1 cellular context compared by ENCODE assay signal in genomic region chr5:50667079-50667652, GRCh38.
A peak's percentile ranks its signal among the peaks of the same experiment; 100 is the strongest.
TF ChIP-seq lines count a peak whose summit lies in the region.

No MANE protein-coding gene starts in this region.

TF ChIP-seq in HEK293, 187 proteins besides CTCF, POLR2A, EP300 and RAD21 (continued from another document and continues in another):
- TF ChIP-seq ZNF394 (tag by site-specific recombination; IDR thresholded peaks at IDR 0.05; ENCODE audit: borderline replicate concordance) (no peak), ZNF549 (tag by site-specific recombination; IDR thresholded peaks at IDR 0.05) (no peak), ZSCAN30 (tag by site-specific recombination; IDR thresholded peaks at IDR 0.05) (no peak; the same call in 1 of the 2 replicates), PRDM4 (tag by site-specific recombination; IDR thresholded peaks at IDR 0.05) (no peak), KLF7 (tag by site-specific recombination; IDR thresholded peaks at IDR 0.05; ENCODE audit: borderline replicate concordance) (no peak), ZNF529 (tag by site-specific recombination; IDR thresholded peaks at IDR 0.05; ENCODE audit: insufficient replicate concordance) (no peak), ZNF274 (IDR thresholded peaks at IDR 0.05; ENCODE audit: low read length) (no peak), ZNF274 (tag by site-specific recombination; IDR thresholded peaks at IDR 0.05; ENCODE audit: borderline replicate concordance) (no peak), ZNF658 (tag by site-specific recombination; IDR thresholded peaks at IDR 0.05) (no peak), ZNF558 (tag by site-specific recombination; IDR thresholded peaks at IDR 0.05) (no peak), ZNF311 (tag by site-specific recombination; IDR thresholded peaks at IDR 0.05; ENCODE audit: borderline replicate concordance) (no peak), ZNF629 (tag by site-specific recombination; IDR thresholded peaks at IDR 0.05) (no peak), BCL6B (tag by site-specific recombination; IDR thresholded peaks at IDR 0.05) (no peak), SETDB1 (IDR thresholded peaks at IDR 0.05; ENCODE audit: insufficient read length, low read length) (no peak), ZNF449 (tag by site-specific recombination; IDR thresholded peaks at IDR 0.05) (peak; percentile 38; the same call in 1 of the 2 replicates), ZNF121 (tag by site-specific recombination; IDR thresholded peaks at IDR 0.05) (no peak), ZNF155 (tag by site-specific recombination; IDR thresholded peaks at IDR 0.05) (no peak), ZNF626 (tag by site-specific recombination; IDR thresholded peaks at IDR 0.05) (no peak), ZBTB7A (tag by site-specific recombination; IDR thresholded peaks at IDR 0.05; ENCODE audit: low read depth) (no peak), ZFP41 (tag by site-specific recombination; IDR thresholded peaks at IDR 0.05; ENCODE audit: borderline replicate concordance) (no peak), ZNF473 (tag by site-specific recombination; IDR thresholded peaks at IDR 0.05) (no peak), ZNF580 (tag by site-specific recombination; IDR thresholded peaks at IDR 0.05) (peak; percentile 19; the same call in 1 of the 2 replicates), ZNF530 (tag by site-specific recombination; IDR thresholded peaks at IDR 0.05; ENCODE audit: low read depth) (no peak), KLF8 (tag by site-specific recombination; IDR thresholded peaks at IDR 0.05) (no peak), ZNF76 (tag by site-specific recombination; IDR thresholded peaks at IDR 0.05; ENCODE audit: borderline replicate concordance, low read depth) (no peak), HOXA7 (CRISPR knock-in tag; IDR thresholded peaks at IDR 0.05; ENCODE audit: borderline replicate concordance) (no peak), ZNF174 (tag by site-specific recombination; IDR thresholded peaks at IDR 0.05) (no peak), SCRT2 (tag by site-specific recombination; IDR thresholded peaks at IDR 0.05) (no peak), ZNF223 (tag by site-specific recombination; IDR thresholded peaks at IDR 0.05) (no peak), SCRT1 (tag by site-specific recombination; IDR thresholded peaks at IDR 0.05; ENCODE audit: borderline replicate concordance) (no peak), ZNF621 (tag by site-specific recombination; IDR thresholded peaks at IDR 0.05) (no peak), ZNF843 (tag by site-specific recombination; IDR thresholded peaks at IDR 0.05) (no peak), ZNF416 (tag by site-specific recombination; IDR thresholded peaks at IDR 0.05) (no peak), ZNF488 (tag by site-specific recombination; IDR thresholded peaks at IDR 0.05) (no peak), ZNF664 (tag by site-specific recombination; IDR thresholded peaks at IDR 0.05) (no peak), ZNF518A (tag by site-specific recombination; conservative IDR thresholded peaks at IDR 0.05; ENCODE audit: low read depth) (no peak), ZBTB17 (tag by site-specific recombination; IDR thresholded peaks at IDR 0.05) (no peak), ZSCAN4 (tag by site-specific recombination; IDR thresholded peaks at IDR 0.05) (no peak), ZNF792 (tag by site-specific recombination; IDR thresholded peaks at IDR 0.05) (no peak), ZBTB21 (tag by site-specific recombination; IDR thresholded peaks at IDR 0.05) (no peak), ZNF776 (tag by site-specific recombination; IDR thresholded peaks at IDR 0.05; ENCODE audit: borderline replicate concordance) (no peak), ZNF548 (tag by site-specific recombination; IDR thresholded peaks at IDR 0.05) (no peak), ZNF146 (tag by site-specific recombination; IDR thresholded peaks at IDR 0.05) (no peak), ZNF791 (tag by site-specific recombination; IDR thresholded peaks at IDR 0.05) (no peak), ZNF692 (tag by site-specific recombination; IDR thresholded peaks at IDR 0.05) (no peak), ZBTB26 (tag by site-specific recombination; optimal IDR thresholded peaks at IDR 0.05) (no peak), KLF1 (tag by site-specific recombination; IDR thresholded peaks at IDR 0.05) (no peak), MEIS1 (CRISPR knock-in tag; IDR thresholded peaks at IDR 0.05; ENCODE audit: borderline replicate concordance) (no peak), ZBTB20 (tag by site-specific recombination; IDR thresholded peaks at IDR 0.05) (peak; percentile 76), ZNF112 (tag by site-specific recombination; IDR thresholded peaks at IDR 0.05) (no peak), HOXD13 (CRISPR knock-in tag; IDR thresholded peaks at IDR 0.05; ENCODE audit: borderline replicate concordance) (no peak), ZNF140 (tag by site-specific recombination; IDR thresholded peaks at IDR 0.05) (no peak), ZNF624 (tag by site-specific recombination; IDR thresholded peaks at IDR 0.05) (no peak), ZNF701 (tag by site-specific recombination; IDR thresholded peaks at IDR 0.05) (no peak), ZNF510 (tag by site-specific recombination; IDR thresholded peaks at IDR 0.05; ENCODE audit: insufficient replicate concordance) (no peak), ZNF239 (tag by site-specific recombination; IDR thresholded peaks at IDR 0.05) (no peak), ZNF292 (tag by site-specific recombination; IDR thresholded peaks at IDR 0.05; ENCODE audit: borderline replicate concordance, low read depth) (no peak), GLI4 (tag by site-specific recombination; IDR thresholded peaks at IDR 0.05) (no peak)
